Comparison of ENCODE assay signal across 8 cellular contexts in the genomic region with DNA sequence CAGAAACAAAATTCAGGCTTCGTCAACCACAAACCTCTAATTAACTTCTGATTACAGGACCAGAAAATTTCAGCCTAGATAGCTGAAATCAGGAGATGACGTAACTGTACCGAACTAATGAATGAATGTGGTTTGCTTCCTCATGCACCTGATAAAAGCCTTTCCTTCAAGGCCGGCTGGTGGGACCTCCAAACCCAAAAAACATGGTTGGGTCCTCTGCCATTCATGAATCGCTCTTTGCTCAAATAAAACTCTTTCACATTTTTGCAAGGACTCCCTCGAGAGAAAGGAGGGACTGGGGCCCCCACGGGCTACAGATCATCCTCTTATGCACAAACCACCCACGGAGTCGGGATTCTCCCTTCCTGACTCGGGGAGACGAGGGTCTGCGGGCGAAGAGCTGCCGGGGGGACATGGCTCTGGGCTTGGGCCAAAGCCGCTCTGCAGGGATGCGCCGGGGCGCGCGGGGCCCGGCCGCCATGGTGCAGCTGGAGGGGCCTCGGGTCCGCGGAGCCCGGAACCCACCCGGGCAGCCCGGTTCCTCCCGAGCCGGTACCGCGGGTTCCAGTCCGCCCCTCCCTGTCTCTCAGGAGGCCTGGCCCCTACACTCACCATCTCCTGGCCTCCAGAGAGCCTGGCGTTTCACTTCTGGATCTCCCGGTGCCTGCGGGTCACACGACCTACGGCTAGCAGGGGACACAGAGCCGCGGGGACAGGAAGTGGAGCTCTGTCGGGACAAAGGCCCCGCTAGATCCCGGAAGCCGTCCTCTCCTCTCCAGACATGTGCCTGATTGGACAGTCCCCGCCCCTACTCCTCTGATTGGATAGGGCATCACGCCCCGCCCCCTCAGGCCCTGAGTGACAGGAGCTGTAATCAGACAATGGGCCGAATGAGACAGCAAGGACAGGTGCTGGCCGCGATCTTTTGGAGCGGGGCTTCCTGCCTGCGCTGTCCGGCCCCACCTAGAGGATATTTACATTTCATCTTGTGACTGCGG. TPM values are rescaled to one million over a fixed set of nuclear protein-coding genes. Genes with fewer than 3 reads are reported as not detected.
A peak's percentile ranks its signal among the peaks of the same experiment; 100 is the strongest.
DNase-seq lines count a peak whose midpoint lies in the region; ATAC-seq and TF ChIP-seq lines count a peak whose summit lies in the region.

Gene ZNF195, minus strand, starts transcription at position 721 of the 998 bp plus-strand sequence. Its CDS starts 106 bp downstream, at position 615.

- H3K9me3 Mint-ChIP-seq in progenitor cell of endocrine pancreas (ENCODE audit: low read depth), result no peaks in the 10 kb centered on the region

- H3K4me3 Mint-ChIP-seq in progenitor cell of endocrine pancreas (ENCODE audit: low read depth), result peak within 1 kb of the TSS; percentile 97

- H3K36me3 Mint-ChIP-seq in progenitor cell of endocrine pancreas (ENCODE audit: insufficient read depth), result peaks cover 29% of the 10 kb centered on the region

- DNase-seq in GM13976 (ENCODE audit: low spot score) (peak; percentile 98), NCI-H146 treated with DMSO at 0.1 percent for 48 hours (lab: John Stamatoyannopoulos, UW; ENCODE audit: unreplicated experiment) (peak; percentile 97), amniotic epithelial cell (ENCODE audit: low read depth) (peak; percentile 86), left cardiac atrium (peak; percentile 99), progenitor cell of endocrine pancreas (ENCODE audit: low spot score, unreplicated experiment) (peak; percentile 96), ureter (ENCODE audit: low spot score) (peak; percentile 99)

- peaks cover 38% of the 10 kb centered on the region for H3K4me1 Mint-ChIP-seq in progenitor cell of endocrine pancreas (ENCODE audit: low read depth)

- TF ChIP-seq CTCF in GM13976 (IDR thresholded peaks at IDR 0.05; ENCODE audit: borderline replicate concordance, control extremely low read depth, extremely low read depth, insufficient read depth, missing control alignments) (no peak), progenitor cell of endocrine pancreas (IDR thresholded peaks at IDR 0.05; ENCODE audit: unreplicated experiment) (no peak)

- in situ Hi-C loops in GM13976 (cut with MboI; ENCODE audit: low sequenced_read_pairs, unreplicated experiment), result loop anchor here (25.0 kb wide), 1 partner anchor 141 kb away; the partner anchor contains the start of gene MRGPRE

- intact Hi-C loops in T-helper 1 cell treated with Interleukin-12 subunit alpha and Interleukin-12 subunit beta and Interleukin-4 antibody, amounts not matched to agents 30 ng/mL and 1 ng/mL, for 36 hours (cut with micrococcal nuclease), result loop anchor here (1.0 to 10.0 kb wide), 6 partner anchors 14 to 1229 kb away; partner anchors contain the start of genes CARS1, CDKN1C, NAP1L4 and TRIM68
- intact Hi-C loops in left cardiac atrium (cut with DNase I), result no loop called here

- peak within 1 kb of the TSS; percentile 99 for H3K27ac Mint-ChIP-seq in progenitor cell of endocrine pancreas

- H3K27me3 Mint-ChIP-seq in progenitor cell of endocrine pancreas, result no peaks in the 10 kb centered on the region

- ATAC-seq in HG02870 (IDR thresholded peaks at IDR 0.05; ENCODE audit: unreplicated experiment) (peak; percentile 99), left cardiac atrium (peak; percentile 100)

RNA-seq across cellular contexts. Expression of gene ZNF195, which starts in this region (rescaled TPM):
- 33.4 and 35.7 TPM in 2 replicates for total RNA-seq in T-helper 1 cell treated with Interleukin-12 subunit alpha and Interleukin-12 subunit beta and Interleukin-4 antibody, amounts not matched to agents 30 ng/mL and 1 ng/mL, for 36 hours
- 10 to 100 TPM; 10.8 to 13.2 TPM for total RNA-seq in left cardiac atrium
- total RNA-seq in progenitor cell of endocrine pancreas, result 83.9 and 88.8 TPM in 2 replicates
- 51.4 TPM for total RNA-seq in ureter

Comparison
In these comparisons a context has a peak if more than half of its experiments do, and no peak if none do; other contexts are left out.
1. Peak in every context shown above with its lines: DNase-seq and ATAC-seq.